Comparison of ENCODE assay signal across 9 cellular contexts in the genomic region with DNA sequence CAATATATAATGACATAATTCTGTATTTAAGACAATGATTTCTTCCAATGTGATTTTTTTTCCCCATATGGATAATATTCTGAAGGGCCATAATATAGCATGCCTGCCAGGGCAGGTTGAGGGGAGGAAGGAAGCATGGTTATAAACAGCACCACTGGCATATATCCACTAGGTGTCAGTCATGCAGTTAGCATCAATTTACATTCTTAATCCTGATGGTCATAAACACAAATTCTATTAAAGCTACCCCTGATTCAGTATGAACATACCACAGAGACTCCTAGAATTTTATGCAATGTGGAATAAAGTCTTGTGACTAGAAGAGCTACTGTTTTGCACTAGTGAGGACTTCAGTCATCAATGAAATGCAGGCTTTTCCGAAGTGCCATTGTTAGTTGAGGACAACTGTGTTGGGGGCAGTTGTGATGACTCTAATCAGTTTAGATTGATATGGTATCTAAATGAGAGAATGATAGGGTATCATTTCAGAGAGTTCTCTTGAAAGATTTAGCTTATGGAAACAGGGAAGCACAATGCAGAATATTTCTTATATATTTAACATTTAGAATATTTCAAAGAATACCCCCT.
A peak's percentile ranks its signal among the peaks of the same experiment; 100 is the strongest.
DNase-seq lines count a peak whose midpoint lies in the region; ATAC-seq and TF ChIP-seq lines count a peak whose summit lies in the region.
"Had no signal": no experiment of that assay in that cellular context is flagged by ENCODE, and none has a peak within 500 bp of the region (broad histone marks: within the 10 kb centered on the region; RNA-seq: fewer than 3 reads in every experiment).

No MANE protein-coding gene starts in this region.

- H3K9ac ChIP-seq in Loucy (ENCODE audit: low read depth, low read length, poor library complexity, severe bottlenecking): no peak overlapping the region
- H3K9ac ChIP-seq in mesendoderm (ENCODE audit: low read length): no peak overlapping the region

- WGBS in mesendoderm (ENCODE audit: extremely low coverage, insufficient coverage, low lambda C conversion rate): no CpG with 5 or more reads among the region's 1 CpG

- no peaks in the 10 kb centered on the region for H3K27me3 ChIP-seq in Loucy (ENCODE audit: insufficient read depth, low read length, poor library complexity, severe bottlenecking)
- no peaks in the 10 kb centered on the region for H3K27me3 ChIP-seq in Panc1 (ENCODE audit: control insufficient read depth, insufficient read depth, low read length)
- no peaks in the 10 kb centered on the region for H3K27me3 ChIP-seq in mesendoderm (ENCODE audit: insufficient read depth, low read length, poor library complexity)
- H3K27me3 ChIP-seq: SJSA1 had no signal

- H3K56ac ChIP-seq in mesendoderm (ENCODE audit: low read length): no peak overlapping the region

- H4K8ac ChIP-seq in mesendoderm (ENCODE audit: low read depth, low read length): no peak overlapping the region

- H3K4me2 ChIP-seq in Loucy (ENCODE audit: low read depth, low read length, poor library complexity, severe bottlenecking): no peak overlapping the region
- H3K4me2 ChIP-seq in mesendoderm (ENCODE audit: low read length): no peak overlapping the region

- CTCF ChIA-PET in HEK293T (lab: Yijun Ruan, JAX) (interaction anchor here (0.5 to 1.6 kb wide), 5 partner anchors 9 to 592 kb away, joined by 3 to 4 read pairs (median 3); no protein-coding TSS in a partner anchor), Panc1 (lab: Charles Lee) (interaction anchor here (0.6 to 1.0 kb wide), 7 partner anchors 93 to 803 kb away, joined by 3 to 8 read pairs (median 3); no protein-coding TSS in a partner anchor)

- no peak overlapping the region for H3K4me3 ChIP-seq in GM12864 (ENCODE audit: low read depth, low read length)
- no peak overlapping the region for H3K4me3 ChIP-seq in Loucy (ENCODE audit: low read length, poor library complexity, severe bottlenecking)
- no peak overlapping the region for H3K4me3 ChIP-seq in Panc1 (ENCODE audit: low read depth in 2 of 2, low read length in 2 of 2)
- no peak overlapping the region for H3K4me3 ChIP-seq in mesendoderm (ENCODE audit: low read length)
- H3K4me3 ChIP-seq: SJSA1 had no signal

- H2BK5ac ChIP-seq in mesendoderm (ENCODE audit: low read length): no peak overlapping the region

- intact Hi-C loops in Panc1 (cut with micrococcal nuclease; ENCODE audit: unreplicated experiment): loop anchor here (2.0 to 10.0 kb wide), 5 partner anchors 360 to 826 kb away; no protein-coding TSS in a partner anchor

- TF ChIP-seq CTCF in GM12864 (IDR thresholded peaks at IDR 0.05; ENCODE audit: low read depth, low read length, missing control alignments) (peak; percentile 72), Loucy (conservative IDR thresholded peaks at IDR 0.05; ENCODE audit: low read length) (peak; percentile 91), Panc1 (IDR thresholded peaks at IDR 0.05) (peak; percentile 81)

- no peak overlapping the region for H3K18ac ChIP-seq in mesendoderm (ENCODE audit: low read length)

- H3K36me3 ChIP-seq in Loucy (ENCODE audit: insufficient read depth, low read length) (no peaks in the 10 kb centered on the region), Panc1 (ENCODE audit: control insufficient read depth, insufficient read depth, low read length) (no peaks in the 10 kb centered on the region), mesendoderm (ENCODE audit: control insufficient read depth, insufficient read depth, low read length) (no peaks in the 10 kb centered on the region)
- H3K36me3 ChIP-seq: SJSA1 had no signal

- H2AK5ac ChIP-seq in mesendoderm (ENCODE audit: low read length): no peak overlapping the region

- H3K23ac ChIP-seq in mesendoderm (ENCODE audit: low read length): no peak overlapping the region

- H3K79me2 ChIP-seq in Loucy (ENCODE audit: insufficient read depth, low read length) (no peaks in the 10 kb centered on the region), mesendoderm (ENCODE audit: control insufficient read depth, insufficient read depth, low read length) (no peaks in the 10 kb centered on the region)

- H3K4me1 ChIP-seq in Loucy (ENCODE audit: insufficient read depth, low read length, poor library complexity, severe bottlenecking) (peaks cover 21% of the 10 kb centered on the region), Panc1 (ENCODE audit: control insufficient read depth, insufficient read depth, low read length) (peaks cover 28% of the 10 kb centered on the region), mesendoderm (ENCODE audit: control insufficient read depth, low read depth, low read length) (no peaks in the 10 kb centered on the region)

- H4K20me1 ChIP-seq in Loucy (ENCODE audit: insufficient read depth, low read length, poor library complexity, severe bottlenecking): no peaks in the 10 kb centered on the region

- DNase-seq in AG08396 (ENCODE audit: low spot score) (peak; percentile 49), GM12864 (ENCODE audit: low read depth) (peak; percentile 15), HEK293T (ENCODE audit: extremely low spot score) (peak; percentile 64), Panc1 (ENCODE audit: low read depth, low spot score) (peak; percentile 61), dedifferentiated amniotic fluid mesenchymal stem cell (ENCODE audit: extremely low spot score) (peak; percentile 69), mesendoderm (peak; percentile 59)
- DNase-seq in activated effector memory CD4-positive, alpha-beta T cell treated with anti-CD3 and anti-CD28 coated beads, Interleukin-2, amount 50 U/mL, for 16 hours: no peak

- H2AFZ ChIP-seq in Loucy (ENCODE audit: low read length): no peak overlapping the region

- H3K79me1 ChIP-seq in mesendoderm (ENCODE audit: low read length): no peaks in the 10 kb centered on the region

- H3K27ac ChIP-seq in Panc1 (ENCODE audit: low read length) (peak overlapping the region; percentile 44), mesendoderm (ENCODE audit: low read depth, low read length) (no peak overlapping the region)
- H3K27ac ChIP-seq: SJSA1 had no signal

- H3F3A ChIP-seq in Loucy (ENCODE audit: low read depth): 0 out of 2 replicates have a peak, but pooled peaks cover 3% of the 10 kb centered on the region

- BruUV-seq in Panc1 (replicated peaks; lab: Mats Ljungman, UMichigan): no TSS peak

- H2BK120ac ChIP-seq in mesendoderm (ENCODE audit: low read depth, low read length): no peak overlapping the region

- POLR2A ChIA-PET in HEK293T (lab: Yijun Ruan, JAX): no interaction called here
- POLR2A ChIA-PET in Panc1 (lab: Charles Lee): interaction anchor here (0.6 kb wide), 1 partner anchor 355 kb away, joined by 7 read pairs; no protein-coding TSS in a partner anchor

- no peak overlapping the region for H2BK15ac ChIP-seq in mesendoderm (replicated peaks; ENCODE audit: low read depth)

- peak; percentile 93 for ATAC-seq in Panc1

- H4K5ac ChIP-seq in mesendoderm (ENCODE audit: low read length): no peak overlapping the region

- in situ Hi-C loops in Panc1 (cut with HindIII; ENCODE audit: low pct_unique_long_range_greater_than_20kb, low sequenced_read_pairs): no loop called here

- H3K9me2 ChIP-seq in Loucy (replicated peaks; ENCODE audit: low read depth, low read length): no peaks in the 10 kb centered on the region

- H3K4ac ChIP-seq in mesendoderm (ENCODE audit: low read depth, low read length): no peak overlapping the region

- no peaks in the 10 kb centered on the region for H3K9me3 ChIP-seq in Loucy (ENCODE audit: insufficient read depth, low read depth, low read length)
- H3K9me3 ChIP-seq in Panc1 (ENCODE audit: control insufficient read depth, insufficient read depth, low read depth, low read length): no peaks in the 10 kb centered on the region
- H3K9me3 ChIP-seq: SJSA1 had no signal

TF ChIP-seq in HEK293T, 16 proteins besides CTCF, POLR2A, EP300 and RAD21:
- TF ChIP-seq, protein P1, sequence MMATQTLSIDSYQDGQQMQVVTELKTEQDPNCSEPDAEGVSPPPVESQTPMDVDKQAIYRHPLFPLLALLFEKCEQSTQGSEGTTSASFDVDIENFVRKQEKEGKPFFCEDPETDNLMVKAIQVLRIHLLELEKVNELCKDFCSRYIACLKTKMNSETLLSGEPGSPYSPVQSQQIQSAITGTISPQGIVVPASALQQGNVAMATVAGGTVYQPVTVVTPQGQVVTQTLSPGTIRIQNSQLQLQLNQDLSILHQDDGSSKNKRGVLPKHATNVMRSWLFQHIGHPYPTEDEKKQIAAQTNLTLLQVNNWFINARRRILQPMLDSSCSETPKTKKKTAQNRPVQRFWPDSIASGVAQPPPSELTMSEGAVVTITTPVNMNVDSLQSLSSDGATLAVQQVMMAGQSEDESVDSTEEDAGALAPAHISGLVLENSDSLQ (IDR thresholded peaks at IDR 0.05): peak; percentile 62
- TF ChIP-seq ELF4 (IDR thresholded peaks at IDR 0.05) (no peak), BHLHE40 (IDR thresholded peaks at IDR 0.05; ENCODE audit: borderline replicate concordance) (no peak)
TF ChIP-seq in HEK293T: peak in this region for 1.
